Comparison of ENCODE assay signal across 27 cellular contexts in genomic region chr17:62665599-62665998, GRCh38.
"Had no signal": no experiment of that assay in that cellular context is flagged by ENCODE, and none has a peak within 500 bp of the region (broad histone marks: within the 10 kb centered on the region; RNA-seq: fewer than 3 reads in every experiment).

No MANE protein-coding gene starts in this region.

- DNase-seq: effector memory CD8-positive, alpha-beta T cell; foreskin fibroblast; gastrocnemius medialis; head of caudate nucleus; left ventricle myocardium superior; mucosa of descending colon; naive B cell; retina; stimulated activated CD4-positive, alpha-beta T cell treated with anti-CD3 and anti-CD28 coated beads, Interleukin-12 subunit alpha, Interleukin-12 subunit beta, amount 100 ng/mL, for 4 hours; stimulated activated CD4-positive, alpha-beta T cell treated with anti-CD3 and anti-CD28 coated beads, Interleukin-1b, Interleukin-23, amount 100 ng/mL, for 48 hours; stimulated activated CD4-positive, alpha-beta T cell treated with anti-CD3 and anti-CD28 coated beads, Interleukin-4, amount 100 ng/mL, for 1 hour; stimulated activated CD8-positive, alpha-beta memory T cell treated with anti-CD3 and anti-CD28 coated beads, Interleukin-4, amount 100 ng/mL, for 48 hours; stimulated activated naive CD4-positive, alpha-beta T cell treated with Interleukin-2 at 50 U/mL for 16 hours; stomach; thyroid gland; trophoblast cell had no signal

- H3K27ac Mint-ChIP-seq: effector memory CD8-positive, alpha-beta T cell; memory B cell; mesothelial cell of epicardium; natural killer cell treated with Interleukin-12 subunit alpha and Interleukin-12 subunit beta and Interleukin-15 and Interleukin-18, amount 100 ng/mL, for 72 hours had no signal

- H3K27ac ChIP-seq: coronary artery, epithelial cell of prostate, gastrocnemius medialis, right lobe of liver, stomach, thyroid gland had no signal

- H3K4me1 Mint-ChIP-seq: memory B cell, naive B cell, neural crest cell had no signal

- H3K36me3 ChIP-seq: gastrocnemius medialis, right lobe of liver, thyroid gland had no signal

- H3K4me3 Mint-ChIP-seq: effector memory CD8-positive, alpha-beta T cell; memory B cell; mesothelial cell of epicardium; naive B cell; natural killer cell treated with Interleukin-12 subunit alpha and Interleukin-12 subunit beta and Interleukin-15 and Interleukin-18, amount 100 ng/mL, for 72 hours; neural crest cell had no signal

- H3K27me3 ChIP-seq: gastrocnemius medialis, right lobe of liver, thyroid gland had no signal

- ATAC-seq: effector memory CD8-positive, alpha-beta T cell; esophagus mucosa; gastrocnemius medialis; left ventricle myocardium superior; mucosa of descending colon had no signal

- H3K4me1 ChIP-seq: gastrocnemius medialis, right lobe of liver, stomach, thyroid gland had no signal

- H3K9me3 ChIP-seq: gastrocnemius medialis, mucosa of descending colon, right lobe of liver, thyroid gland had no signal

- H3K4me3 ChIP-seq: coronary artery, gastrocnemius medialis, lung, mucosa of descending colon, right lobe of liver, smooth muscle cell, stomach, thyroid gland had no signal

- FAIRE-seq: keratinocyte had no signal

- H3K4me2 ChIP-seq: smooth muscle cell had no signal
